28 cellular contexts compared by ENCODE assay signal in genomic region chr2:33074197-33074596, GRCh38.
"Had no signal": no experiment of that assay in that cellular context is flagged by ENCODE, and none has a peak within 500 bp of the region (broad histone marks: within the 10 kb centered on the region; RNA-seq: fewer than 3 reads in every experiment).

No MANE protein-coding gene starts in this region.

- H3K4me3 ChIP-seq: left lung, lower lobe of right lung, pancreas, prostate gland, skin epidermis, spleen, stomach, testis, tibial nerve, upper lobe of left lung had no signal

- DNase-seq: hypothalamus; immature natural killer cell; kidney; left colon; left lung; lower lobe of right lung; mammary epithelial cell; mesenchymal stem cell; naive thymus-derived CD8-positive, alpha-beta T cell; nucleus accumbens; pancreas; posterior cingulate gyrus; retina; right cardiac atrium; spleen; stimulated activated CD4-positive, alpha-beta T cell treated with anti-CD3 and anti-CD28 coated beads, Interleukin-4, amount 100 ng/mL, for 4 hours; stimulated activated CD8-positive, alpha-beta memory T cell treated with anti-CD3 and anti-CD28 coated beads, Interleukin-4, amount 100 ng/mL, for 48 hours; stimulated activated naive CD8-positive, alpha-beta T cell treated with anti-CD3 and anti-CD28 coated beads, Interleukin-15, Interleukin-2, amounts not matched to agents 100 U/mL and 50 U/mL, for 24 hours; stomach; testis; upper lobe of left lung had no signal

- H3K27ac Mint-ChIP-seq: immature natural killer cell; naive thymus-derived CD8-positive, alpha-beta T cell; nephron; stimulated activated memory B cell treated with anti-CD40 and anti-IgM and Interleukin-4, amounts not matched to agents 10 μg/mL and 1 μg/mL and 100 μg/mL, for 72 hours had no signal

- H3K4me1 ChIP-seq: left lung, lower lobe of right lung, prostate gland, testis, tibial nerve, upper lobe of left lung had no signal

- ATAC-seq: left colon; left lung; lower lobe of right lung; naive thymus-derived CD8-positive, alpha-beta T cell; pancreas; right cardiac atrium; sciatic nerve; stimulated activated memory B cell treated with anti-CD40 and anti-IgM and Interleukin-4, amounts not matched to agents 10 μg/mL and 1 μg/mL and 100 μg/mL, for 72 hours; stimulated activated naive CD8-positive, alpha-beta T cell treated with anti-CD3 and anti-CD28 coated beads, Interleukin-15, Interleukin-2, amounts not matched to agents 100 U/mL and 50 U/mL, for 24 hours had no signal

- H3K27ac ChIP-seq: left lung, lower lobe of right lung, prostate gland, skin epidermis, spleen, stomach, testis, tibial nerve, upper lobe of left lung had no signal

- H3K9me3 ChIP-seq: left lung, lower lobe of right lung, pancreas, prostate gland, spleen, stomach, testis, tibial nerve, upper lobe of left lung had no signal

- H3K4me3 Mint-ChIP-seq: immature natural killer cell; naive thymus-derived CD8-positive, alpha-beta T cell; nephron; neural crest cell; stimulated activated memory B cell treated with anti-CD40 and anti-IgM and Interleukin-4, amounts not matched to agents 10 μg/mL and 1 μg/mL and 100 μg/mL, for 72 hours had no signal

- H3K4me1 Mint-ChIP-seq: neural crest cell had no signal

- H3K9me3 Mint-ChIP-seq: immature natural killer cell; naive thymus-derived CD8-positive, alpha-beta T cell; nephron; neural crest cell; stimulated activated memory B cell treated with anti-CD40 and anti-IgM and Interleukin-4, amounts not matched to agents 10 μg/mL and 1 μg/mL and 100 μg/mL, for 72 hours had no signal

- H3K36me3 ChIP-seq: left lung, lower lobe of right lung, pancreas, prostate gland, spleen, stomach, tibial nerve, upper lobe of left lung had no signal

- H3K36me3 Mint-ChIP-seq: immature natural killer cell; naive thymus-derived CD8-positive, alpha-beta T cell; stimulated activated memory B cell treated with anti-CD40 and anti-IgM and Interleukin-4, amounts not matched to agents 10 μg/mL and 1 μg/mL and 100 μg/mL, for 72 hours had no signal

- H3K27me3 ChIP-seq: left lung, pancreas, spleen, stomach, testis, tibial nerve, upper lobe of left lung had no signal
